ENCODE assay signal across 1 cellular context in the genomic region with DNA sequence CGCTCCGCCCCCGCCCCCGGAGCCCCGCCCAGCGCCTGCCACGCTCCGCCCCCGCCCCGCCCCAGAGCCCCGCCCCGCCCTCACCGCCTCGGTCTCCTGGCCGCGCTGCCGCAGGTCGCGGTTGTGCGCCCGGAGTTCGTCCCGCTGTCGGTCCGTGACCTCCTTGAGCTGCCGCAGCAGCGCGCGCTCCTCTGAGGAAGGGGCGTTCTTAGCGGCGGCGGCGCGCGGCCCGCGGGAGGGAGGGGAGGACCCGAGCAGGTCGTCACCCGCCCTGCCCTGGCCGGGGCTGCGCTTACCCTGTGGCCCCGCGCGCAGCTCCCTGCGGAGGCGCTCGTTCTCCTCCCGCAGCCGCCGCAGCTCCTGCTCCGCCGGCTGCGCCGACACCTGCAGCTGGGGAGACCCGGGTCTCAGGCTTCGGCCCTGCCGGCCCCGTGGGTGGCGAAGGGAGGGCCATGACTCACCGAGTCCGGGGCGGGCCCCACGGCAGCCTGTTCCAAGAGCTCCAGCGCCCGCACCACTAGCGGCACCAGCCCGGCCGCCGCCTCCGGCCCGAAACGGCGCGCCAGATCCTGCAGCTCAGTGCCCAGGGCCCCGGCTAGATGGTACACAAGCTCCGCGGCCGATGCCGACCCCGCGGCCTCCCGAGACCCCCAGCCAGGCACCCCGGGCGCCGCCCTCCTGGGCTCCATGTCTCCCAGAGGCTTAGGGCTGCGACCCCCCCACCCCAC.
A peak's percentile ranks its signal among the peaks of the same experiment; 100 is the strongest.
TF ChIP-seq lines count a peak whose summit lies in the region.

No MANE protein-coding gene starts in this region.

TF ChIP-seq in WTC11, 78 proteins besides CTCF, POLR2A, EP300 and RAD21 (continued from another document):
- TF ChIP-seq, protein P1, sequence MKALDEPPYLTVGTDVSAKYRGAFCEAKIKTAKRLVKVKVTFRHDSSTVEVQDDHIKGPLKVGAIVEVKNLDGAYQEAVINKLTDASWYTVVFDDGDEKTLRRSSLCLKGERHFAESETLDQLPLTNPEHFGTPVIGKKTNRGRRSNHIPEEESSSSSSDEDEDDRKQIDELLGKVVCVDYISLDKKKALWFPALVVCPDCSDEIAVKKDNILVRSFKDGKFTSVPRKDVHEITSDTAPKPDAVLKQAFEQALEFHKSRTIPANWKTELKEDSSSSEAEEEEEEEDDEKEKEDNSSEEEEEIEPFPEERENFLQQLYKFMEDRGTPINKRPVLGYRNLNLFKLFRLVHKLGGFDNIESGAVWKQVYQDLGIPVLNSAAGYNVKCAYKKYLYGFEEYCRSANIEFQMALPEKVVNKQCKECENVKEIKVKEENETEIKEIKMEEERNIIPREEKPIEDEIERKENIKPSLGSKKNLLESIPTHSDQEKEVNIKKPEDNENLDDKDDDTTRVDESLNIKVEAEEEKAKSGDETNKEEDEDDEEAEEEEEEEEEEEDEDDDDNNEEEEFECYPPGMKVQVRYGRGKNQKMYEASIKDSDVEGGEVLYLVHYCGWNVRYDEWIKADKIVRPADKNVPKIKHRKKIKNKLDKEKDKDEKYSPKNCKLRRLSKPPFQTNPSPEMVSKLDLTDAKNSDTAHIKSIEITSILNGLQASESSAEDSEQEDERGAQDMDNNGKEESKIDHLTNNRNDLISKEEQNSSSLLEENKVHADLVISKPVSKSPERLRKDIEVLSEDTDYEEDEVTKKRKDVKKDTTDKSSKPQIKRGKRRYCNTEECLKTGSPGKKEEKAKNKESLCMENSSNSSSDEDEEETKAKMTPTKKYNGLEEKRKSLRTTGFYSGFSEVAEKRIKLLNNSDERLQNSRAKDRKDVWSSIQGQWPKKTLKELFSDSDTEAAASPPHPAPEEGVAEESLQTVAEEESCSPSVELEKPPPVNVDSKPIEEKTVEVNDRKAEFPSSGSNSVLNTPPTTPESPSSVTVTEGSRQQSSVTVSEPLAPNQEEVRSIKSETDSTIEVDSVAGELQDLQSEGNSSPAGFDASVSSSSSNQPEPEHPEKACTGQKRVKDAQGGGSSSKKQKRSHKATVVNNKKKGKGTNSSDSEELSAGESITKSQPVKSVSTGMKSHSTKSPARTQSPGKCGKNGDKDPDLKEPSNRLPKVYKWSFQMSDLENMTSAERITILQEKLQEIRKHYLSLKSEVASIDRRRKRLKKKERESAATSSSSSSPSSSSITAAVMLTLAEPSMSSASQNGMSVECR (CRISPR knock-in tag; IDR thresholded peaks at IDR 0.05; ENCODE audit: borderline replicate concordance): peak; percentile 51; the same call in 1 of the 2 replicates
- TF ChIP-seq, protein P2, sequence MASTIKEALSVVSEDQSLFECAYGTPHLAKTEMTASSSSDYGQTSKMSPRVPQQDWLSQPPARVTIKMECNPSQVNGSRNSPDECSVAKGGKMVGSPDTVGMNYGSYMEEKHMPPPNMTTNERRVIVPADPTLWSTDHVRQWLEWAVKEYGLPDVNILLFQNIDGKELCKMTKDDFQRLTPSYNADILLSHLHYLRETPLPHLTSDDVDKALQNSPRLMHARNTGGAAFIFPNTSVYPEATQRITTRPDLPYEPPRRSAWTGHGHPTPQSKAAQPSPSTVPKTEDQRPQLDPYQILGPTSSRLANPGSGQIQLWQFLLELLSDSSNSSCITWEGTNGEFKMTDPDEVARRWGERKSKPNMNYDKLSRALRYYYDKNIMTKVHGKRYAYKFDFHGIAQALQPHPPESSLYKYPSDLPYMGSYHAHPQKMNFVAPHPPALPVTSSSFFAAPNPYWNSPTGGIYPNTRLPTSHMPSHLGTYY (CRISPR knock-in tag; IDR thresholded peaks at IDR 0.05): no peak
- TF ChIP-seq, protein P3, sequence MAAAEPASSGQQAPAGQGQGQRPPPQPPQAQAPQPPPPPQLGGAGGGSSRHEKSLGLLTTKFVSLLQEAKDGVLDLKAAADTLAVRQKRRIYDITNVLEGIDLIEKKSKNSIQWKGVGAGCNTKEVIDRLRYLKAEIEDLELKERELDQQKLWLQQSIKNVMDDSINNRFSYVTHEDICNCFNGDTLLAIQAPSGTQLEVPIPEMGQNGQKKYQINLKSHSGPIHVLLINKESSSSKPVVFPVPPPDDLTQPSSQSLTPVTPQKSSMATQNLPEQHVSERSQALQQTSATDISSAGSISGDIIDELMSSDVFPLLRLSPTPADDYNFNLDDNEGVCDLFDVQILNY (CRISPR knock-in tag; IDR thresholded peaks at IDR 0.05): 0 out of 2 replicates have a peak, but pooled peaks have one; percentile 70
- TF ChIP-seq SP1 (CRISPR knock-in tag; conservative IDR thresholded peaks at IDR 0.05) (peak; percentile 55; the same call in 1 of the 2 replicates), FOXJ3 (CRISPR knock-in tag; IDR thresholded peaks at IDR 0.05; ENCODE audit: borderline replicate concordance) (no peak)
- TF ChIP-seq, protein P4, sequence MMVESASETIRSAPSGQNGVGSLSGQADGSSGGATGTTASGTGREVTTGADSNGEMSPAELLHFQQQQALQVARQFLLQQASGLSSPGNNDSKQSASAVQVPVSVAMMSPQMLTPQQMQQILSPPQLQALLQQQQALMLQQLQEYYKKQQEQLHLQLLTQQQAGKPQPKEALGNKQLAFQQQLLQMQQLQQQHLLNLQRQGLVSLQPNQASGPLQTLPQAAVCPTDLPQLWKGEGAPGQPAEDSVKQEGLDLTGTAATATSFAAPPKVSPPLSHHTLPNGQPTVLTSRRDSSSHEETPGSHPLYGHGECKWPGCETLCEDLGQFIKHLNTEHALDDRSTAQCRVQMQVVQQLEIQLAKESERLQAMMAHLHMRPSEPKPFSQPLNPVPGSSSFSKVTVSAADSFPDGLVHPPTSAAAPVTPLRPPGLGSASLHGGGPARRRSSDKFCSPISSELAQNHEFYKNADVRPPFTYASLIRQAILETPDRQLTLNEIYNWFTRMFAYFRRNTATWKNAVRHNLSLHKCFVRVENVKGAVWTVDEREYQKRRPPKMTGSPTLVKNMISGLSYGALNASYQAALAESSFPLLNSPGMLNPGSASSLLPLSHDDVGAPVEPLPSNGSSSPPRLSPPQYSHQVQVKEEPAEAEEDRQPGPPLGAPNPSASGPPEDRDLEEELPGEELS (CRISPR knock-in tag; IDR thresholded peaks at IDR 0.05): peak; percentile 52; the same call in 1 of the 2 replicates
